ENCODE assay signal across 30 cellular contexts in the genomic region with DNA sequence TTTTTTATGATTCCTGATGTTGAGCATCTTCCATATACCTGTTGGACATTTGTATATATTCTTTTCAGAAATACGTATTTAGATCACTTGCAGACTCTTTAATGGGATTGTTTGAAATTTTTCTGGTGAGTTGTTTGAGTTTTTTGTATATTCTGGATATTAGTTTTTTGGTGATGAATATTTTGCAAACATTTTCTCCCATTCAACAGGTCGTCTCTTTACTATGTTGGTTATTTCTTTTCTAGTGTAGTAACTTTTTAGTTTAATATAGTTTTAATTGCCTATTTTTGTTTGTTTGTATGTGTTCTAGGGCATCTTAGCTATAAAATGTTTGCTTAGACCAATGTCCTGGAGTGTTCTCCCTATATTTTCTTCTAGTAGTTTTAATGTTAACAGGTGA.
DNase-seq lines count a peak whose midpoint lies in the region; TF ChIP-seq lines count a peak whose summit lies in the region.
"Had no signal": no experiment of that assay in that cellular context is flagged by ENCODE, and none has a peak within 500 bp of the region (broad histone marks: within the 10 kb centered on the region; RNA-seq: fewer than 3 reads in every experiment).

No MANE protein-coding gene starts in this region.

- H3K4me3 ChIP-seq in HEK293 (ENCODE audit: low read depth, low read length): no peak overlapping the region
- no peak overlapping the region for H3K4me3 ChIP-seq in PC-9
- H3K4me3 ChIP-seq in mesenchymal stem cell (ENCODE audit: insufficient read depth in 1 of 2, low read depth in 1 of 2, low read length in 2 of 2): no peak overlapping the region
- H3K4me3 ChIP-seq in dorsolateral prefrontal cortex: no peak overlapping the region
- H3K4me3 ChIP-seq in adrenal gland: no peak overlapping the region
- H3K4me3 ChIP-seq: A549; BLaER1; BLaER1 treated with 17β-estradiol and CSF1 and Interleukin-3, amounts not matched to agents 10 nM and 100 nM had no signal

- H2BK12ac ChIP-seq in mesenchymal stem cell (ENCODE audit: low read length in 2 of 2): no peak overlapping the region

- no peaks in the 10 kb centered on the region for H3K4me1 ChIP-seq in HEK293 (ENCODE audit: control insufficient read depth, insufficient read depth, low read length)
- H3K4me1 ChIP-seq in PC-9 (replicated peaks; ENCODE audit: insufficient read depth): no peaks in the 10 kb centered on the region
- H3K4me1 ChIP-seq in mesenchymal stem cell (ENCODE audit: control insufficient read depth, insufficient read depth, low read depth, low read length): no peaks in the 10 kb centered on the region
- no peaks in the 10 kb centered on the region for H3K4me1 ChIP-seq in adrenal gland (replicated peaks in 1 of 2)
- H3K4me1 ChIP-seq: A549; BE2C; BLaER1; BLaER1 treated with 17β-estradiol and CSF1 and Interleukin-3, amounts not matched to agents 10 nM and 100 nM; Caco-2 had no signal

- peak overlapping the region; percentile 31 for H2BK5ac ChIP-seq in mesenchymal stem cell (ENCODE audit: low read depth, low read length, poor library complexity, severe bottlenecking)

- no peaks in the 10 kb centered on the region for H3K9me2 ChIP-seq in PC-9 (ENCODE audit: insufficient read depth)

- no peak overlapping the region for H3K18ac ChIP-seq in mesenchymal stem cell (ENCODE audit: low read depth in 1 of 2, low read length in 2 of 2)

- no peak overlapping the region for H2BK15ac ChIP-seq in mesenchymal stem cell (ENCODE audit: low read depth, poor library complexity, severe bottlenecking)

- TF ChIP-seq POLR2A in adrenal gland (IDR thresholded peaks at IDR 0.05): no peak

- H3K9ac ChIP-seq in mesenchymal stem cell (ENCODE audit: low read length): no peak overlapping the region
- H3K9ac ChIP-seq: BLaER1; BLaER1 treated with 17β-estradiol and CSF1 and Interleukin-3, amounts not matched to agents 10 nM and 100 nM had no signal

- CTCF ChIA-PET in HEK293 (lab: Yijun Ruan, JAX) (no interaction called here), PC-9 (lab: Charles Lee) (no interaction called here)

- no peaks in the 10 kb centered on the region for H4K20me1 ChIP-seq in PC-9 (ENCODE audit: insufficient read depth)
- H4K20me1 ChIP-seq: BLaER1; BLaER1 treated with 17β-estradiol and CSF1 and Interleukin-3, amounts not matched to agents 10 nM and 100 nM had no signal

- H3K27ac ChIP-seq in HEK293 (ENCODE audit: extremely low read depth, low read depth, low read length): no peak overlapping the region
- H3K27ac ChIP-seq in PC-9: no peak overlapping the region
- H3K27ac ChIP-seq in mesenchymal stem cell (ENCODE audit: low read length, poor library complexity, severe bottlenecking): no peak overlapping the region
- no peak overlapping the region for H3K27ac ChIP-seq in dorsolateral prefrontal cortex
- H3K27ac ChIP-seq in adrenal gland: no peak overlapping the region
- H3K27ac ChIP-seq: 22Rv1; A549; BLaER1; BLaER1 treated with 17β-estradiol and CSF1 and Interleukin-3, amounts not matched to agents 10 nM and 100 nM; C4-2B had no signal

- H3K36me3 ChIP-seq in HEK293 (ENCODE audit: control insufficient read depth in 2 of 2, insufficient read depth in 1 of 2, low read length in 2 of 2) (no peaks in the 10 kb centered on the region), PC-9 (ENCODE audit: low read depth) (no peaks in the 10 kb centered on the region), mesenchymal stem cell (ENCODE audit: control insufficient read depth in 1 of 2, insufficient read depth in 2 of 2, low read depth in 1 of 2, low read length in 2 of 2) (no peaks in the 10 kb centered on the region), adrenal gland (replicated peaks in 1 of 2) (no peaks in the 10 kb centered on the region)
- H3K36me3 ChIP-seq: BE2C; BLaER1; BLaER1 treated with 17β-estradiol and CSF1 and Interleukin-3, amounts not matched to agents 10 nM and 100 nM had no signal

- no peak overlapping the region for H4K8ac ChIP-seq in mesenchymal stem cell (ENCODE audit: low read length)

- intact Hi-C loops in PC-9 (cut with micrococcal nuclease; ENCODE audit: unreplicated experiment): no loop called here
- intact Hi-C loops in dorsolateral prefrontal cortex (cut with DNase I): no loop called here
- intact Hi-C loops in adrenal gland (cut with DNase I): no loop called here

- WGBS in mesenchymal stem cell: no CpG with 5 or more reads among the region's 2 CpGs
- WGBS in adrenal gland, 4 donors: 53 to 69% (median 63%) methylated on average over 2 of the region's 2 CpGs

- no peak overlapping the region for H2BK120ac ChIP-seq in mesenchymal stem cell (ENCODE audit: low read depth, low read length)

- BruUV-seq in PC-9 (replicated peaks; lab: Mats Ljungman, UMichigan): no TSS peak

- no peak overlapping the region for H4K91ac ChIP-seq in mesenchymal stem cell (ENCODE audit: low read length)

- no peak for TF ChIP-seq CTCF in HEK293 (tag by site-specific recombination; IDR thresholded peaks at IDR 0.05)
- no peak for TF ChIP-seq CTCF in PC-9 (conservative IDR thresholded peaks at IDR 0.05)
- TF ChIP-seq CTCF in dorsolateral prefrontal cortex (IDR thresholded peaks at IDR 0.05 in 54 of 56, conservative IDR thresholded peaks at IDR 0.05 in 2 of 56; ENCODE audit: low read depth in 1 of 56, partially characterized antibody in 56 of 56): no peak
- no peak for TF ChIP-seq CTCF in adrenal gland (IDR thresholded peaks at IDR 0.05)

- no peak overlapping the region for H2AK5ac ChIP-seq in mesenchymal stem cell (ENCODE audit: low read length, severe bottlenecking)

- DNase-seq in PC-9: no peak
- no peak for DNase-seq in mesenchymal stem cell
- DNase-seq in AG08396 (ENCODE audit: low spot score): no peak
- DNase-seq in dorsolateral prefrontal cortex: no peak
- no peak for DNase-seq in adrenal gland
- DNase-seq: 8988T; ACHN; AML-193; BE2C; C1 segment of cervical spinal cord; Caco-2; Calu3; CD4-positive, alpha-beta memory T cell; CD4-positive, alpha-beta T cell; CD4-positive, CD25-positive, alpha-beta regulatory T cell; CD8-positive, alpha-beta memory T cell; COR-L47; DMS 273 treated with DMSO at 0.1 percent for 48 hours; DMS153; DMS53; DMS79; DMS79 treated with DMSO at 0.1 percent for 48 hours; DND-41; EL had no signal

- H3K27me3 ChIP-seq in PC-9 (ENCODE audit: insufficient read depth, low read depth) (no peaks in the 10 kb centered on the region), mesenchymal stem cell (ENCODE audit: control insufficient read depth in 1 of 2, insufficient read depth in 1 of 2, low read length in 2 of 2) (no peaks in the 10 kb centered on the region), dorsolateral prefrontal cortex (no peaks in the 10 kb centered on the region), adrenal gland (no peaks in the 10 kb centered on the region)
- H3K27me3 ChIP-seq: BE2C; BLaER1; BLaER1 treated with 17β-estradiol and CSF1 and Interleukin-3, amounts not matched to agents 10 nM and 100 nM had no signal

- POLR2A ChIA-PET in HEK293 (lab: Yijun Ruan, JAX) (no interaction called here), PC-9 (lab: Charles Lee; ENCODE audit: unreplicated experiment) (no interaction called here)

- no peak overlapping the region for H3K23ac ChIP-seq in mesenchymal stem cell (ENCODE audit: low read length in 2 of 2)

- no peak overlapping the region for H3K4ac ChIP-seq in mesenchymal stem cell (ENCODE audit: low read depth in 1 of 2, low read length in 2 of 2)

- no peaks in the 10 kb centered on the region for H3K79me2 ChIP-seq in PC-9 (ENCODE audit: low read depth)

- H2AFZ ChIP-seq in PC-9 (peak overlapping the region; percentile 3; the same call in 1 of the 2 replicates), mesenchymal stem cell (ENCODE audit: low read depth, low read length) (no peak overlapping the region)

- no peak overlapping the region for H3K14ac ChIP-seq in mesenchymal stem cell (ENCODE audit: low read length in 2 of 2)

- no peaks in the 10 kb centered on the region for H3K79me1 ChIP-seq in mesenchymal stem cell (replicated peaks; ENCODE audit: low read length, poor library complexity, severe bottlenecking)

- H3K9me3 ChIP-seq in HEK293 (ENCODE audit: control insufficient read depth, insufficient read depth, low read depth, low read length) (no peaks in the 10 kb centered on the region), PC-9 (ENCODE audit: insufficient read depth, low read depth) (no peaks in the 10 kb centered on the region), mesenchymal stem cell (ENCODE audit: control insufficient read depth, low read length) (peaks cover 6% of the 10 kb centered on the region), adrenal gland (replicated peaks in 1 of 3) (no peaks in the 10 kb centered on the region)
- H3K9me3 ChIP-seq: A549; BE2C; BLaER1; BLaER1 treated with 17β-estradiol and CSF1 and Interleukin-3, amounts not matched to agents 10 nM and 100 nM had no signal

- no peak overlapping the region for H3K4me2 ChIP-seq in PC-9
- no peak overlapping the region for H3K4me2 ChIP-seq in mesenchymal stem cell (ENCODE audit: low read length, poor library complexity, severe bottlenecking)
- H3K4me2 ChIP-seq: A549; BLaER1; BLaER1 treated with 17β-estradiol and CSF1 and Interleukin-3, amounts not matched to agents 10 nM and 100 nM had no signal

- no peaks in the 10 kb centered on the region for H3F3A ChIP-seq in PC-9 (ENCODE audit: insufficient read depth, low read depth)

TF ChIP-seq in HEK293, 187 proteins besides CTCF, POLR2A, EP300 and RAD21:
- TF ChIP-seq ZSCAN23 (tag by site-specific recombination; IDR thresholded peaks at IDR 0.05) (no peak), SCRT2 (tag by site-specific recombination; IDR thresholded peaks at IDR 0.05) (peak; percentile 75), SCRT1 (tag by site-specific recombination; IDR thresholded peaks at IDR 0.05; ENCODE audit: borderline replicate concordance) (peak; percentile 76)
